In the genomic region with DNA sequence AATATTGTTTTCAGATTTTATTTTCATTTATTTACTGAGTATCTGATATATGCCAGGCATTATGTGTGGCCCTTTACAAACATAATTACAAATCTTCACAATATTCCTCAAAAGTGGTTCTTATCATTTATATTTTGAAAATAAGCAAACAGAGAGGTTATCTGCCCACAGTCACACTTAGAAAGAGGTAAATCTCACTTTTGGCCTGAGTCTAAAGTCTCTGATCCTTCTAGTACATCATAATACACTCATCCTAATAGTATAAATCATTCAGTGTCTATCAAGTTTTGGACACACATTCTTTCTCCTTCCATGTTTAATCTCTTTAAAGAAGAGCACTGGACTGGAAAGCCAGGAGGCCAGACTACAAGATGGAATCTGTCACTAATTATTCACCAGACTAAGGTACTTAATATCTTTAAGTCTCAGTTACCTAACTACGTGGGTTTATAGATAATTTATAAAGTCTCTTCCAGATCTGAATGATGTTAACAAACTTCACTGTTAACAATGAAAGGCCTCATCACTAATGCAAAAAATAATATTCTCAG, we compare ENCODE assay signal across 22 cellular contexts.
DNase-seq lines count a peak whose midpoint lies in the region; ATAC-seq and TF ChIP-seq lines count a peak whose summit lies in the region.
"Had no signal": no experiment of that assay in that cellular context is flagged by ENCODE, and none has a peak within 500 bp of the region (broad histone marks: within the 10 kb centered on the region; RNA-seq: fewer than 3 reads in every experiment).

No MANE protein-coding gene starts in this region.

- H3K27me3 ChIP-seq in WERI-Rb-1 (ENCODE audit: insufficient read depth, low read depth, severe bottlenecking), result no peaks in the 10 kb centered on the region
- H3K27me3 ChIP-seq: BLaER1 treated with 17β-estradiol and CSF1 and Interleukin-3, amounts not matched to agents 10 nM and 100 nM; Peyer's patch had no signal

- no peak for TF ChIP-seq CTCF in WERI-Rb-1 (IDR thresholded peaks at IDR 0.05; ENCODE audit: low read depth, low read length)

- no peaks in the 10 kb centered on the region for H3K9me3 ChIP-seq in WERI-Rb-1 (ENCODE audit: severe bottlenecking)
- H3K9me3 ChIP-seq: BLaER1 treated with 17β-estradiol and CSF1 and Interleukin-3, amounts not matched to agents 10 nM and 100 nM; Caco-2; HAP-1; Peyer's patch had no signal

- H3K36me3 ChIP-seq in WERI-Rb-1, result no peaks in the 10 kb centered on the region
- H3K36me3 ChIP-seq: HAP-1, Peyer's patch had no signal

- H3K27ac ChIP-seq in WERI-Rb-1, result peak overlapping the region; percentile 20
- H3K27ac ChIP-seq: BLaER1 treated with 17β-estradiol and CSF1 and Interleukin-3, amounts not matched to agents 10 nM and 100 nM; Peyer's patch had no signal

- no peak overlapping the region for H3K4me3 ChIP-seq in WERI-Rb-1 (ENCODE audit: low read depth, low read length)
- H3K4me3 ChIP-seq: BLaER1 treated with 17β-estradiol and CSF1 and Interleukin-3, amounts not matched to agents 10 nM and 100 nM; GM12878; GM23338; HAP-1; Peyer's patch had no signal

- no peak for ATAC-seq in GM21717 (IDR thresholded peaks at IDR 0.05; ENCODE audit: unreplicated experiment)
- no peak for ATAC-seq in HG03095 (IDR thresholded peaks at IDR 0.05; ENCODE audit: unreplicated experiment)
- ATAC-seq: GM12878, GM23338 had no signal

- DNase-seq in NCI-H446 treated with DMSO at 0.1 percent for 48 hours (lab: John Stamatoyannopoulos, UW) (peak; percentile 17), NCI-H446 (lab: John Stamatoyannopoulos, UW) (no peak), WERI-Rb-1 (peak; percentile 24), kidney glomerular epithelial cell (lab: John Stamatoyannopoulos, UW) (peak; percentile 28), renal cortical epithelial cell (ENCODE audit: low read depth) (peak; percentile 58), NCI-H2029 (lab: John Stamatoyannopoulos, UW) (no peak)
- DNase-seq: 8988T; Caco-2; CD4-positive, alpha-beta memory T cell; DND-41; NCI-H1417 treated with DMSO at 0.1 percent for 48 hours; NCI-H187; NCI-H2107; NCI-H510A; NCI-H748 treated with DMSO at 0.1 percent for 48 hours; Peyer's patch had no signal

Comparison
In these comparisons a context has a peak if more than half of its experiments do, and no peak if none do; other contexts are left out.
1. DNase-seq: peak in NCI-H446 treated with DMSO at 0.1 percent for 48 hours (single experiment), WERI-Rb-1 (single experiment), kidney glomerular epithelial cell (single experiment) and renal cortical epithelial cell (single experiment); none in NCI-H446 (0 of 2) and NCI-H2029 (single experiment).